16 cellular contexts compared by ENCODE assay signal in genomic region chr11:59901306-59901705, GRCh38. TPM values are rescaled to one million over a fixed set of nuclear protein-coding genes. Genes with fewer than 3 reads are reported as not detected.
DNase-seq lines count a peak whose midpoint lies in the region; ATAC-seq and TF ChIP-seq lines count a peak whose summit lies in the region.
"Had no signal": no experiment of that assay in that cellular context is flagged by ENCODE, and none has a peak within 500 bp of the region (broad histone marks: within the 10 kb centered on the region; RNA-seq: fewer than 3 reads in every experiment).

No MANE protein-coding gene starts in this region.

- no peaks in the 10 kb centered on the region for H4K20me1 ChIP-seq in hepatocyte (ENCODE audit: insufficient read depth, poor library complexity, severe bottlenecking)

- ATAC-seq in GM19455 (IDR thresholded peaks at IDR 0.05; ENCODE audit: unreplicated experiment): no peak

- H3K9me2 ChIP-seq in hepatocyte (replicated peaks; ENCODE audit: insufficient read depth): no peaks in the 10 kb centered on the region

- no peak for TF ChIP-seq CTCF in hepatocyte (IDR thresholded peaks at IDR 0.05; ENCODE audit: poor library complexity)

- peak overlapping the region; percentile 73 for H3K27ac ChIP-seq in ACC112 (ENCODE audit: low read depth, low read length)
- no peak overlapping the region for H3K27ac ChIP-seq in hepatocyte

- 35% methylated on average over 1 of the region's 1 CpG for WGBS in hepatocyte (ENCODE audit: low lambda C conversion rate, missing lambda C conversion rate)

- H2AFZ ChIP-seq in ACC112 (ENCODE audit: low read length, unreplicated experiment) (peak overlapping the region; percentile 44), hepatocyte (no peak overlapping the region)

- in situ Hi-C loops in KBM-7 (cut with MboI; ENCODE audit: low pct_unique_long_range_greater_than_20kb, low sequenced_read_pairs): no loop called here

- DNase-seq in Kasumi-1 (lab: John Stamatoyannopoulos, UW): peak; percentile 48 to 53
- peak; percentile 37 for DNase-seq in astrocyte of the hippocampus (ENCODE audit: low read depth, low spot score)
- peak; percentile 12 for DNase-seq in hepatocyte (ENCODE audit: low spot score)
- DNase-seq in NCI-H1417 treated with DMSO at 0.1 percent for 48 hours (lab: John Stamatoyannopoulos, UW): no peak
- DNase-seq in hippocampal formation (lab: John Stamatoyannopoulos, UW): no peak
- DNase-seq in KBM-7: no peak
- DNase-seq: activated CD4-positive, alpha-beta T cell treated with anti-CD3 and anti-CD28 coated beads, Interleukin-2, amount 50 U/mL, for 48 hours; activated naive CD8-positive, alpha-beta T cell treated with anti-CD3 and anti-CD28 coated beads for 36 hours; GDM1; H9; NCI-H1048; NCI-H748 treated with DMSO at 0.1 percent for 48 hours; stimulated activated CD4-positive, alpha-beta T cell treated with anti-CD3 and anti-CD28 coated beads, Interleukin-4, amount 100 ng/mL, for 24 hours had no signal

- H3K9me3 ChIP-seq in hepatocyte (ENCODE audit: low read depth): no peaks in the 10 kb centered on the region

- no peak overlapping the region for H3K4me2 ChIP-seq in hepatocyte

- H3K4me1 ChIP-seq in ACC112 (ENCODE audit: control insufficient read depth, insufficient read depth, low read length, unreplicated experiment) (peaks cover 24% of the 10 kb centered on the region), hepatocyte (ENCODE audit: insufficient read depth) (no peaks in the 10 kb centered on the region)

- no peaks in the 10 kb centered on the region for H3K36me3 ChIP-seq in ACC112 (ENCODE audit: insufficient read depth, low read length)
- H3K36me3 ChIP-seq in hepatocyte (replicated peaks; ENCODE audit: insufficient read depth, low read depth): no peaks in the 10 kb centered on the region

- H3K27me3 ChIP-seq in ACC112 (ENCODE audit: insufficient read depth, low read length): peaks cover 8% of the 10 kb centered on the region; the same call in 1 of the 2 replicates
- H3K27me3 ChIP-seq in hepatocyte: no peaks in the 10 kb centered on the region

- H3K79me2 ChIP-seq in ACC112 (ENCODE audit: control insufficient read depth, insufficient read depth, low read length, unreplicated experiment) (no peaks in the 10 kb centered on the region), hepatocyte (no peaks in the 10 kb centered on the region)

- H3K4me3 ChIP-seq in ACC112 (ENCODE audit: low read depth, low read length) (peak overlapping the region; percentile 64), hepatocyte (no peak overlapping the region)

RNA-seq across cellular contexts. Expression of gene OOSP3, which starts 22.7 kb away (rescaled TPM):
- total RNA-seq in hepatocyte: not detected in 2 replicates
- 0.24 TPM in 1 of 2 replicates, not detected in the other for polyA plus RNA-seq in hepatocyte
- total RNA-seq: activated naive CD8-positive, alpha-beta T cell treated with anti-CD3 and anti-CD28 coated beads for 36 hours; H9; subcutaneous adipose tissue had no signal

RNA-seq across cellular contexts. Expression of gene TCN1, which starts 35.0 kb away (rescaled TPM):
- total RNA-seq in hepatocyte: 35.6 and 54.1 TPM in 2 replicates
- polyA plus RNA-seq in hepatocyte: 27.8 and 28.2 TPM in 2 replicates
- total RNA-seq: activated naive CD8-positive, alpha-beta T cell treated with anti-CD3 and anti-CD28 coated beads for 36 hours; H9 had no signal

RNA-seq across cellular contexts. Expression of gene OOSP1, which starts 36.9 kb away (rescaled TPM):
- total RNA-seq in hepatocyte: not detected in 2 replicates
- polyA plus RNA-seq in hepatocyte: not detected in 2 replicates
- total RNA-seq: activated naive CD8-positive, alpha-beta T cell treated with anti-CD3 and anti-CD28 coated beads for 36 hours; H9; subcutaneous adipose tissue had no signal

RNA-seq across cellular contexts. Expression of gene CBLIF, which starts 56.0 kb away (rescaled TPM):
- total RNA-seq in hepatocyte: 60.8 and 83.0 TPM in 2 replicates
- polyA plus RNA-seq in hepatocyte: 45.2 and 46.7 TPM in 2 replicates
- total RNA-seq: activated naive CD8-positive, alpha-beta T cell treated with anti-CD3 and anti-CD28 coated beads for 36 hours; H9; subcutaneous adipose tissue had no signal

Comparison
In these comparisons a context has a peak if more than half of its experiments do, and no peak if none do; other contexts are left out.
1. DNase-seq: peak in Kasumi-1 (2 of 2), astrocyte of the hippocampus (single experiment) and hepatocyte (single experiment); none in NCI-H1417 treated with DMSO at 0.1 percent for 48 hours (single experiment), hippocampal formation (0 of 2) and KBM-7 (single experiment).